Comparison of ENCODE assay signal across 11 cellular contexts in genomic region chr4:152278505-152279301, GRCh38.
DNase-seq lines count a peak whose midpoint lies in the region; ATAC-seq and TF ChIP-seq lines count a peak whose summit lies in the region.
"Had no signal": no experiment of that assay in that cellular context is flagged by ENCODE, and none has a peak within 500 bp of the region (broad histone marks: within the 10 kb centered on the region; RNA-seq: fewer than 3 reads in every experiment).

No MANE protein-coding gene starts in this region.

- no peak overlapping the region for H3K27ac ChIP-seq in esophagus muscularis mucosa (replicated peaks in 1 of 4)
- H3K27ac ChIP-seq: BLaER1 treated with 17β-estradiol and CSF1 and Interleukin-3, amounts not matched to agents 10 nM and 100 nM had no signal

- TF ChIP-seq POLR2A in esophagus muscularis mucosa (IDR thresholded peaks at IDR 0.05; ENCODE audit: low read depth): no peak

- H3K27me3 ChIP-seq in esophagus muscularis mucosa: no peaks in the 10 kb centered on the region
- H3K27me3 ChIP-seq: BLaER1 treated with 17β-estradiol and CSF1 and Interleukin-3, amounts not matched to agents 10 nM and 100 nM had no signal

- no peak for TF ChIP-seq EP300 in esophagus muscularis mucosa (IDR thresholded peaks at IDR 0.05)

- 81% methylated on average over 8 of the region's 9 CpGs for WGBS in esophagus muscularis mucosa

- ATAC-seq in GM21390 (IDR thresholded peaks at IDR 0.05; ENCODE audit: unreplicated experiment) (peak; percentile 84), HG03460 (IDR thresholded peaks at IDR 0.05; ENCODE audit: unreplicated experiment) (peak; percentile 81)

- intact Hi-C loops in esophagus muscularis mucosa (cut with DNase I): no loop called here

- H3K9me3 ChIP-seq in esophagus muscularis mucosa: no peaks in the 10 kb centered on the region

- TF ChIP-seq CTCF in esophagus muscularis mucosa (IDR thresholded peaks at IDR 0.05): no peak

- no peak overlapping the region for H3K4me3 ChIP-seq in esophagus muscularis mucosa
- H3K4me3 ChIP-seq: BLaER1 treated with 17β-estradiol and CSF1 and Interleukin-3, amounts not matched to agents 10 nM and 100 nM had no signal

- DNase-seq in Ammon's horn (ENCODE audit: low spot score): peak; percentile 23
- peak; percentile 45 for DNase-seq in esophagus muscularis mucosa (ENCODE audit: extremely low spot score)
- DNase-seq in A172 (ENCODE audit: low spot score): no peak
- no peak for DNase-seq in OCI-M2 (lab: John Stamatoyannopoulos, UW; ENCODE audit: unreplicated experiment)
- no peak for DNase-seq in NK-92 treated with Interleukin-12 subunit alpha and Interleukin-12 subunit beta, amount 100 ng/mL, for 24 hours (lab: John Stamatoyannopoulos, UW)
- DNase-seq in KG1 (lab: John Stamatoyannopoulos, UW): no peak
- DNase-seq: activated CD4-positive, alpha-beta memory T cell treated with anti-CD3 and anti-CD28 coated beads, Interleukin-2, amount 10 ng/mL, durations not matched to agents 7 days and 5 days; IMR-90 had no signal

- no peaks in the 10 kb centered on the region for H3K36me3 ChIP-seq in esophagus muscularis mucosa
- H3K36me3 ChIP-seq: BLaER1 treated with 17β-estradiol and CSF1 and Interleukin-3, amounts not matched to agents 10 nM and 100 nM had no signal

- no peaks in the 10 kb centered on the region for H3K4me1 ChIP-seq in esophagus muscularis mucosa

Comparison
In these comparisons a context has a peak if more than half of its experiments do, and no peak if none do; other contexts are left out.
1. DNase-seq: peak in Ammon's horn (single experiment) and esophagus muscularis mucosa (single experiment); none in A172 (single experiment), OCI-M2 (single experiment), NK-92 treated with Interleukin-12 subunit alpha and Interleukin-12 subunit beta, amount 100 ng/mL, for 24 hours (single experiment) and KG1 (single experiment).